Comparison of ENCODE assay signal across 1 cellular context in the genomic region with DNA sequence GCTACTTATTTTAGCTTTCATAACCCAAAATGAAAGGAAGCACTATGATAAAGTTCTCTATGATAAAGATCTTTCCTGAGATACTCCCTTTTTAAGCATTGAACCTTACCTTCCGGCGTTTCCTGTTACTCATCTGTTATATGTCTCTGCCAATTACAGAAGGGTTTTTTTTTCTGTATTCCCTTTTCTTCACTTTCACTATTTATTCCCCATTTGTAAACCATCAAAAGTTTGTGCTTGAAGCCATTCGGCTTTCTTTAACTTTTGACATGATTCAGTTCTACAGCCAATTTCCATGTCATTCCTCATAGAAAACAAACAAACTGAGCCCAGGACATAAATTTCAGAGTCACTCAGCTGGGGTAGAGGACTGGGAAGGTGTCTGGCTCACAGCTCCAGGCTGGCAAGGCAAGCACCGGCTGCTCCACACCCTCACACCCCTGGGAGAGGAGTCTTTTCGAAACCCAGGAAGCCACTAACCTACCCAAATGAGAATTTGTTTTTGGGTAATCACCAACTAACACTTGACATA.
TF ChIP-seq lines count a peak whose summit lies in the region.

No MANE protein-coding gene starts in this region.

TF ChIP-seq in K562, 482 proteins besides CTCF, POLR2A, EP300 and RAD21 (continued from another document and continues in another):
- TF ChIP-seq, protein P1, sequence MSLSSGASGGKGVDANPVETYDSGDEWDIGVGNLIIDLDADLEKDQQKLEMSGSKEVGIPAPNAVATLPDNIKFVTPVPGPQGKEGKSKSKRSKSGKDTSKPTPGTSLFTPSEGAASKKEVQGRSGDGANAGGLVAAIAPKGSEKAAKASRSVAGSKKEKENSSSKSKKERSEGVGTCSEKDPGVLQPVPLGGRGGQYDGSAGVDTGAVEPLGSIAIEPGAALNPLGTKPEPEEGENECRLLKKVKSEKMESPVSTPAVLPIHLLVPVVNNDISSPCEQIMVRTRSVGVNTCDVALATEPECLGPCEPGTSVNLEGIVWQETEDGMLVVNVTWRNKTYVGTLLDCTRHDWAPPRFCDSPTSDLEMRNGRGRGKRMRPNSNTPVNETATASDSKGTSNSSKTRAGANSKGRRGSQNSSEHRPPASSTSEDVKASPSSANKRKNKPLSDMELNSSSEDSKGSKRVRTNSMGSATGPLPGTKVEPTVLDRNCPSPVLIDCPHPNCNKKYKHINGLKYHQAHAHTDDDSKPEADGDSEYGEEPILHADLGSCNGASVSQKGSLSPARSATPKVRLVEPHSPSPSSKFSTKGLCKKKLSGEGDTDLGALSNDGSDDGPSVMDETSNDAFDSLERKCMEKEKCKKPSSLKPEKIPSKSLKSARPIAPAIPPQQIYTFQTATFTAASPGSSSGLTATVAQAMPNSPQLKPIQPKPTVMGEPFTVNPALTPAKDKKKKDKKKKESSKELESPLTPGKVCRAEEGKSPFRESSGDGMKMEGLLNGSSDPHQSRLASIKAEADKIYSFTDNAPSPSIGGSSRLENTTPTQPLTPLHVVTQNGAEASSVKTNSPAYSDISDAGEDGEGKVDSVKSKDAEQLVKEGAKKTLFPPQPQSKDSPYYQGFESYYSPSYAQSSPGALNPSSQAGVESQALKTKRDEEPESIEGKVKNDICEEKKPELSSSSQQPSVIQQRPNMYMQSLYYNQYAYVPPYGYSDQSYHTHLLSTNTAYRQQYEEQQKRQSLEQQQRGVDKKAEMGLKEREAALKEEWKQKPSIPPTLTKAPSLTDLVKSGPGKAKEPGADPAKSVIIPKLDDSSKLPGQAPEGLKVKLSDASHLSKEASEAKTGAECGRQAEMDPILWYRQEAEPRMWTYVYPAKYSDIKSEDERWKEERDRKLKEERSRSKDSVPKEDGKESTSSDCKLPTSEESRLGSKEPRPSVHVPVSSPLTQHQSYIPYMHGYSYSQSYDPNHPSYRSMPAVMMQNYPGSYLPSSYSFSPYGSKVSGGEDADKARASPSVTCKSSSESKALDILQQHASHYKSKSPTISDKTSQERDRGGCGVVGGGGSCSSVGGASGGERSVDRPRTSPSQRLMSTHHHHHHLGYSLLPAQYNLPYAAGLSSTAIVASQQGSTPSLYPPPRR (CRISPR knock-in tag; IDR thresholded peaks at IDR 0.05; ENCODE audit: borderline replicate concordance) = no peak
- no peak for TF ChIP-seq SMAD1 (IDR thresholded peaks at IDR 0.05; ENCODE audit: low read depth, low read length, partially characterized antibody)
- no peak for TF ChIP-seq POLR2G (IDR thresholded peaks at IDR 0.05; ENCODE audit: low read depth, low read length)
- TF ChIP-seq, protein P2, sequence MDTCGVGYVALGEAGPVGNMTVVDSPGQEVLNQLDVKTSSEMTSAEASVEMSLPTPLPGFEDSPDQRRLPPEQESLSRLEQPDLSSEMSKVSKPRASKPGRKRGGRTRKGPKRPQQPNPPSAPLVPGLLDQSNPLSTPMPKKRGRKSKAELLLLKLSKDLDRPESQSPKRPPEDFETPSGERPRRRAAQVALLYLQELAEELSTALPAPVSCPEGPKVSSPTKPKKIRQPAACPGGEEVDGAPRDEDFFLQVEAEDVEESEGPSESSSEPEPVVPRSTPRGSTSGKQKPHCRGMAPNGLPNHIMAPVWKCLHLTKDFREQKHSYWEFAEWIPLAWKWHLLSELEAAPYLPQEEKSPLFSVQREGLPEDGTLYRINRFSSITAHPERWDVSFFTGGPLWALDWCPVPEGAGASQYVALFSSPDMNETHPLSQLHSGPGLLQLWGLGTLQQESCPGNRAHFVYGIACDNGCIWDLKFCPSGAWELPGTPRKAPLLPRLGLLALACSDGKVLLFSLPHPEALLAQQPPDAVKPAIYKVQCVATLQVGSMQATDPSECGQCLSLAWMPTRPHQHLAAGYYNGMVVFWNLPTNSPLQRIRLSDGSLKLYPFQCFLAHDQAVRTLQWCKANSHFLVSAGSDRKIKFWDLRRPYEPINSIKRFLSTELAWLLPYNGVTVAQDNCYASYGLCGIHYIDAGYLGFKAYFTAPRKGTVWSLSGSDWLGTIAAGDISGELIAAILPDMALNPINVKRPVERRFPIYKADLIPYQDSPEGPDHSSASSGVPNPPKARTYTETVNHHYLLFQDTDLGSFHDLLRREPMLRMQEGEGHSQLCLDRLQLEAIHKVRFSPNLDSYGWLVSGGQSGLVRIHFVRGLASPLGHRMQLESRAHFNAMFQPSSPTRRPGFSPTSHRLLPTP (IDR thresholded peaks at IDR 0.05; ENCODE audit: borderline replicate concordance, extremely low read depth, insufficient read length) = no peak
- TF ChIP-seq, protein P3, sequence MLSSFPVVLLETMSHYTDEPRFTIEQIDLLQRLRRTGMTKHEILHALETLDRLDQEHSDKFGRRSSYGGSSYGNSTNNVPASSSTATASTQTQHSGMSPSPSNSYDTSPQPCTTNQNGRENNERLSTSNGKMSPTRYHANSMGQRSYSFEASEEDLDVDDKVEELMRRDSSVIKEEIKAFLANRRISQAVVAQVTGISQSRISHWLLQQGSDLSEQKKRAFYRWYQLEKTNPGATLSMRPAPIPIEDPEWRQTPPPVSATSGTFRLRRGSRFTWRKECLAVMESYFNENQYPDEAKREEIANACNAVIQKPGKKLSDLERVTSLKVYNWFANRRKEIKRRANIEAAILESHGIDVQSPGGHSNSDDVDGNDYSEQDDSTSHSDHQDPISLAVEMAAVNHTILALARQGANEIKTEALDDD (IDR thresholded peaks at IDR 0.05) = peak; percentile 48; the same call in 1 of the 2 replicates
- no peak for TF ChIP-seq GTF2A2 (tag; IDR thresholded peaks at IDR 0.05)
- TF ChIP-seq CREBBP (IDR thresholded peaks at IDR 0.05; ENCODE audit: low read depth, low read length) = no peak
- peak; percentile 14; the same call in 1 of the 2 replicates for TF ChIP-seq POLR2H (tag; IDR thresholded peaks at IDR 0.05; ENCODE audit: low read depth)
- peak; percentile 33; the same call in 1 of the 2 replicates for TF ChIP-seq ZBTB17 (CRISPR knock-in tag; IDR thresholded peaks at IDR 0.05)
- TF ChIP-seq, protein P4, sequence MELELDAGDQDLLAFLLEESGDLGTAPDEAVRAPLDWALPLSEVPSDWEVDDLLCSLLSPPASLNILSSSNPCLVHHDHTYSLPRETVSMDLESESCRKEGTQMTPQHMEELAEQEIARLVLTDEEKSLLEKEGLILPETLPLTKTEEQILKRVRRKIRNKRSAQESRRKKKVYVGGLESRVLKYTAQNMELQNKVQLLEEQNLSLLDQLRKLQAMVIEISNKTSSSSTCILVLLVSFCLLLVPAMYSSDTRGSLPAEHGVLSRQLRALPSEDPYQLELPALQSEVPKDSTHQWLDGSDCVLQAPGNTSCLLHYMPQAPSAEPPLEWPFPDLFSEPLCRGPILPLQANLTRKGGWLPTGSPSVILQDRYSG (tag; conservative IDR thresholded peaks at IDR 0.05; ENCODE audit: low read depth) = no peak
- TF ChIP-seq, protein P5, sequence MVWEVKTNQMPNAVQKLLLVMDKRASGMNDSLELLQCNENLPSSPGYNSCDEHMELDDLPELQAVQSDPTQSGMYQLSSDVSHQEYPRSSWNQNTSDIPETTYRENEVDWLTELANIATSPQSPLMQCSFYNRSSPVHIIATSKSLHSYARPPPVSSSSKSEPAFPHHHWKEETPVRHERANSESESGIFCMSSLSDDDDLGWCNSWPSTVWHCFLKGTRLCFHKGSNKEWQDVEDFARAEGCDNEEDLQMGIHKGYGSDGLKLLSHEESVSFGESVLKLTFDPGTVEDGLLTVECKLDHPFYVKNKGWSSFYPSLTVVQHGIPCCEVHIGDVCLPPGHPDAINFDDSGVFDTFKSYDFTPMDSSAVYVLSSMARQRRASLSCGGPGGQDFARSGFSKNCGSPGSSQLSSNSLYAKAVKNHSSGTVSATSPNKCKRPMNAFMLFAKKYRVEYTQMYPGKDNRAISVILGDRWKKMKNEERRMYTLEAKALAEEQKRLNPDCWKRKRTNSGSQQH (CRISPR knock-in tag; IDR thresholded peaks at IDR 0.05) = no peak
- peak; percentile 81 for TF ChIP-seq SMARCA4 (IDR thresholded peaks at IDR 0.05)
- TF ChIP-seq ZNF232 (CRISPR knock-in tag; IDR thresholded peaks at IDR 0.05) = no peak
- TF ChIP-seq ZNF551 (CRISPR knock-in tag; IDR thresholded peaks at IDR 0.05) = no peak
- no peak for TF ChIP-seq ZNF561 (CRISPR knock-in tag; conservative IDR thresholded peaks at IDR 0.05)
- TF ChIP-seq YY1 (IDR thresholded peaks at IDR 0.05; ENCODE audit: borderline replicate concordance in 1 of 3, control insufficient read depth in 1 of 3, extremely low read depth in 1 of 3, insufficient read depth in 3 of 3, insufficient read length in 1 of 3, insufficient replicate concordance in 2 of 3, low read depth in 1 of 3, low read length in 2 of 3) = no peak
- TF ChIP-seq MIER1 (IDR thresholded peaks at IDR 0.05; ENCODE audit: low read depth) = no peak
- no peak for TF ChIP-seq TCF3 (CRISPR knock-in tag; IDR thresholded peaks at IDR 0.05)
- no peak for TF ChIP-seq NR1H2 (CRISPR knock-in tag; IDR thresholded peaks at IDR 0.05)
- TF ChIP-seq ZSCAN29 (IDR thresholded peaks at IDR 0.05) = no peak
- TF ChIP-seq CEBPB (tag; IDR thresholded peaks at IDR 0.05) = 0 out of 2 replicates have a peak, but pooled peaks have one; percentile 36
- 0 out of 2 replicates have a peak, but pooled peaks have one; percentile 45 for TF ChIP-seq NCOA1 (IDR thresholded peaks at IDR 0.05; ENCODE audit: low read depth)
- TF ChIP-seq, protein P6, sequence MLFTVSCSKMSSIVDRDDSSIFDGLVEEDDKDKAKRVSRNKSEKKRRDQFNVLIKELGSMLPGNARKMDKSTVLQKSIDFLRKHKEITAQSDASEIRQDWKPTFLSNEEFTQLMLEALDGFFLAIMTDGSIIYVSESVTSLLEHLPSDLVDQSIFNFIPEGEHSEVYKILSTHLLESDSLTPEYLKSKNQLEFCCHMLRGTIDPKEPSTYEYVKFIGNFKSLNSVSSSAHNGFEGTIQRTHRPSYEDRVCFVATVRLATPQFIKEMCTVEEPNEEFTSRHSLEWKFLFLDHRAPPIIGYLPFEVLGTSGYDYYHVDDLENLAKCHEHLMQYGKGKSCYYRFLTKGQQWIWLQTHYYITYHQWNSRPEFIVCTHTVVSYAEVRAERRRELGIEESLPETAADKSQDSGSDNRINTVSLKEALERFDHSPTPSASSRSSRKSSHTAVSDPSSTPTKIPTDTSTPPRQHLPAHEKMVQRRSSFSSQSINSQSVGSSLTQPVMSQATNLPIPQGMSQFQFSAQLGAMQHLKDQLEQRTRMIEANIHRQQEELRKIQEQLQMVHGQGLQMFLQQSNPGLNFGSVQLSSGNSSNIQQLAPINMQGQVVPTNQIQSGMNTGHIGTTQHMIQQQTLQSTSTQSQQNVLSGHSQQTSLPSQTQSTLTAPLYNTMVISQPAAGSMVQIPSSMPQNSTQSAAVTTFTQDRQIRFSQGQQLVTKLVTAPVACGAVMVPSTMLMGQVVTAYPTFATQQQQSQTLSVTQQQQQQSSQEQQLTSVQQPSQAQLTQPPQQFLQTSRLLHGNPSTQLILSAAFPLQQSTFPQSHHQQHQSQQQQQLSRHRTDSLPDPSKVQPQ (CRISPR knock-in tag; IDR thresholded peaks at IDR 0.05; ENCODE audit: borderline replicate concordance) = no peak
- no peak for TF ChIP-seq GABPB2 (CRISPR knock-in tag; conservative IDR thresholded peaks at IDR 0.05)
- no peak for TF ChIP-seq KLF13 (tag; IDR thresholded peaks at IDR 0.05; ENCODE audit: borderline replicate concordance, low read depth)
- TF ChIP-seq ZNF184 (CRISPR knock-in tag; IDR thresholded peaks at IDR 0.05) = no peak
- TF ChIP-seq, protein P7, sequence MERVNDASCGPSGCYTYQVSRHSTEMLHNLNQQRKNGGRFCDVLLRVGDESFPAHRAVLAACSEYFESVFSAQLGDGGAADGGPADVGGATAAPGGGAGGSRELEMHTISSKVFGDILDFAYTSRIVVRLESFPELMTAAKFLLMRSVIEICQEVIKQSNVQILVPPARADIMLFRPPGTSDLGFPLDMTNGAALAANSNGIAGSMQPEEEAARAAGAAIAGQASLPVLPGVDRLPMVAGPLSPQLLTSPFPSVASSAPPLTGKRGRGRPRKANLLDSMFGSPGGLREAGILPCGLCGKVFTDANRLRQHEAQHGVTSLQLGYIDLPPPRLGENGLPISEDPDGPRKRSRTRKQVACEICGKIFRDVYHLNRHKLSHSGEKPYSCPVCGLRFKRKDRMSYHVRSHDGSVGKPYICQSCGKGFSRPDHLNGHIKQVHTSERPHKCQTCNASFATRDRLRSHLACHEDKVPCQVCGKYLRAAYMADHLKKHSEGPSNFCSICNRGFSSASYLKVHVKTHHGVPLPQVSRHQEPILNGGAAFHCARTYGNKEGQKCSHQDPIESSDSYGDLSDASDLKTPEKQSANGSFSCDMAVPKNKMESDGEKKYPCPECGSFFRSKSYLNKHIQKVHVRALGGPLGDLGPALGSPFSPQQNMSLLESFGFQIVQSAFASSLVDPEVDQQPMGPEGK (CRISPR knock-in tag; IDR thresholded peaks at IDR 0.05; ENCODE audit: borderline replicate concordance) = no peak
- TF ChIP-seq, protein P8, sequence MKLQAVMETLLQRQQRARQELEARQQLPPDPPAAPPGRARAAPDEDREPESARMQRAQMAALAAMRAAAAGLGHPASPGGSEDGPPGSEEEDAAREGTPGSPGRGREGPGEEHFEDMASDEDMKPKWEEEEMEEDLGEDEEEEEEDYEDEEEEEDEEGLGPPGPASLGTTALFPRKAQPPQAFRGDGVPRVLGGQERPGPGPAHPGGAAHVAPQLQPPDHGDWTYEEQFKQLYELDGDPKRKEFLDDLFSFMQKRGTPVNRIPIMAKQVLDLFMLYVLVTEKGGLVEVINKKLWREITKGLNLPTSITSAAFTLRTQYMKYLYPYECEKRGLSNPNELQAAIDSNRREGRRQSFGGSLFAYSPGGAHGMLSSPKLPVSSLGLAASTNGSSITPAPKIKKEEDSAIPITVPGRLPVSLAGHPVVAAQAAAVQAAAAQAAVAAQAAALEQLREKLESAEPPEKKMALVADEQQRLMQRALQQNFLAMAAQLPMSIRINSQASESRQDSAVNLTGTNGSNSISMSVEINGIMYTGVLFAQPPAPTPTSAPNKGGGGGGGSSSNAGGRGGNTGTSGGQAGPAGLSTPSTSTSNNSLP (IDR thresholded peaks at IDR 0.05; ENCODE audit: borderline replicate concordance, low read depth, low read length) = no peak
- no peak for TF ChIP-seq FUS (optimal IDR thresholded peaks at IDR 0.05; ENCODE audit: low read depth, low read length)
- TF ChIP-seq NONO (IDR thresholded peaks at IDR 0.05; ENCODE audit: low read depth in 2 of 2, low read length in 1 of 2) = no peak
- TF ChIP-seq, protein P9, sequence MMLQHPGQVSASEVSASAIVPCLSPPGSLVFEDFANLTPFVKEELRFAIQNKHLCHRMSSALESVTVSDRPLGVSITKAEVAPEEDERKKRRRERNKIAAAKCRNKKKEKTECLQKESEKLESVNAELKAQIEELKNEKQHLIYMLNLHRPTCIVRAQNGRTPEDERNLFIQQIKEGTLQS (IDR thresholded peaks at IDR 0.05) = no peak
- TF ChIP-seq, protein P9 (CRISPR knock-in tag; conservative IDR thresholded peaks at IDR 0.05) = no peak
- TF ChIP-seq SUPT5H (IDR thresholded peaks at IDR 0.05) = no peak
- no peak for TF ChIP-seq HNRNPUL1 (IDR thresholded peaks at IDR 0.05; ENCODE audit: low read length)
- TF ChIP-seq, protein P10, sequence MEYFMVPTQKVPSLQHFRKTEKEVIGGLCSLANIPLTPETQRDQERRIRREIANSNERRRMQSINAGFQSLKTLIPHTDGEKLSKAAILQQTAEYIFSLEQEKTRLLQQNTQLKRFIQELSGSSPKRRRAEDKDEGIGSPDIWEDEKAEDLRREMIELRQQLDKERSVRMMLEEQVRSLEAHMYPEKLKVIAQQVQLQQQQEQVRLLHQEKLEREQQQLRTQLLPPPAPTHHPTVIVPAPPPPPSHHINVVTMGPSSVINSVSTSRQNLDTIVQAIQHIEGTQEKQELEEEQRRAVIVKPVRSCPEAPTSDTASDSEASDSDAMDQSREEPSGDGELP (CRISPR knock-in tag; IDR thresholded peaks at IDR 0.05; ENCODE audit: borderline replicate concordance) = no peak
- TF ChIP-seq NELFE (IDR thresholded peaks at IDR 0.05; ENCODE audit: insufficient read depth, insufficient read length) = no peak
- TF ChIP-seq TOE1 (IDR thresholded peaks at IDR 0.05; ENCODE audit: borderline replicate concordance) = no peak
- TF ChIP-seq TOE1 (CRISPR knock-in tag; IDR thresholded peaks at IDR 0.05; ENCODE audit: borderline replicate concordance, low read depth) = no peak
